Comparison of ENCODE assay signal across 6 cellular contexts in the genomic region with DNA sequence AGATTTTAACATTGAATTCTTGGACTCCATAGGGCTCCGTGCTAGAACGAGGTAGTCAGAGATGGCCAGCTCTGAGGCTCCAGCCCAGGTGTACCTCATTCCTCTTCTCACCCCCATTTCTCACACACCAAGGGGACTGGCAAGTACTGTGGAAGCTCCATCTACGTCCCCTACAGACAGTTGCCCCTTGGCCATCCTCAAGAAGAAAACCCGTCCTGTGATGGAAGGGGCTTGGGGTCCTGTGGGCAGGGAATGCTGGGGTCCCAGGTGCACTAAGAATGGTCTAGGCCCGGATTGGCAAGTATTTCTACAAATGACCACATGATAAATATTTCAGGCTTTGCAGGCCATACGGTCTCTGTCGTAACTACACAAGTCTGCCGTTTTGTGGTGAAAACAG.
"Had no signal": no experiment of that assay in that cellular context is flagged by ENCODE, and none has a peak within 500 bp of the region (broad histone marks: within the 10 kb centered on the region; RNA-seq: fewer than 3 reads in every experiment).

No MANE protein-coding gene starts in this region.

- ATAC-seq: GM23338, HepG2 had no signal

- H3K27ac ChIP-seq: HL-60 had no signal

- H3K4me3 ChIP-seq: GM23338 had no signal

- DNase-seq: H9, HCEC 1CT, KBM-7 had no signal
